ENCODE assay signal across 8 cellular contexts in genomic region chr6:116971959-116972358, GRCh38.
DNase-seq lines count a peak whose midpoint lies in the region; ATAC-seq and TF ChIP-seq lines count a peak whose summit lies in the region.

No MANE protein-coding gene starts in this region.

- no peak overlapping the region for H3K27ac Mint-ChIP-seq in mesothelial cell of epicardium

- H3K27me3 ChIP-seq in mammary epithelial cell (ENCODE audit: insufficient read depth, low read length) = no peaks in the 10 kb centered on the region

- H3K4me1 Mint-ChIP-seq in mesothelial cell of epicardium = peaks cover 11% of the 10 kb centered on the region

- TF ChIP-seq CTCF in mammary epithelial cell (conservative IDR thresholded peaks at IDR 0.05 in 1 of 2, IDR thresholded peaks at IDR 0.05 in 1 of 2; ENCODE audit: extremely low read depth in 1 of 2, insufficient read depth in 1 of 2, low read depth in 1 of 2, low read length in 2 of 2) = peak; percentile 64
- peak; percentile 82 for TF ChIP-seq CTCF in mesothelial cell of epicardium (IDR thresholded peaks at IDR 0.05; ENCODE audit: unreplicated experiment)

- no peaks in the 10 kb centered on the region for H4K20me1 ChIP-seq in mammary epithelial cell (ENCODE audit: insufficient read depth, low read length)

- no peak overlapping the region for H3K9ac ChIP-seq in mammary epithelial cell (ENCODE audit: insufficient read depth, low read length)

- no peaks in the 10 kb centered on the region for H3K36me3 ChIP-seq in mammary epithelial cell (ENCODE audit: insufficient read depth, low read length)

- BruUV-seq in mammary epithelial cell (replicated peaks; lab: Mats Ljungman, UMichigan) = no TSS peak

- in situ Hi-C loops in mammary epithelial cell (cut with MboI; ENCODE audit: low sequenced_read_pairs in 2 of 2) = loop anchor here (10.0 to 25.0 kb wide), 2 partner anchors 340 to 343 kb away; no protein-coding TSS in a partner anchor

- H3K9me3 ChIP-seq in mammary epithelial cell (replicated peaks; ENCODE audit: insufficient read depth, low read length) = no peaks in the 10 kb centered on the region

- ATAC-seq in GM18870 (IDR thresholded peaks at IDR 0.05; ENCODE audit: unreplicated experiment) (peak; percentile 79), HG03280 (IDR thresholded peaks at IDR 0.05; ENCODE audit: unreplicated experiment) (peak; percentile 58)

- DNase-seq in DMS 273 treated with DMSO at 0.1 percent for 48 hours (lab: John Stamatoyannopoulos, UW) = peak; percentile 2
- peak; percentile 34 for DNase-seq in NCI-H446 treated with DMSO at 0.1 percent for 48 hours (lab: John Stamatoyannopoulos, UW)
- DNase-seq in mammary epithelial cell = peak; percentile 30
- DNase-seq in mesothelial cell of epicardium (ENCODE audit: low spot score in 2 of 2, unreplicated experiment in 2 of 2) = no peak
- no peak for DNase-seq in cerebellum (ENCODE audit: low spot score)
- DNase-seq in mucosa of gallbladder (ENCODE audit: low spot score) = no peak

- H3K4me3 Mint-ChIP-seq in mesothelial cell of epicardium = no peak overlapping the region

- dilution Hi-C loops in mammary epithelial cell (cut with HindIII; ENCODE audit: low sequenced_read_pairs) = no loop called here

- no peak overlapping the region for H2AFZ ChIP-seq in mammary epithelial cell (ENCODE audit: low read depth, low read length)

- no peak overlapping the region for H3K27ac ChIP-seq in mammary epithelial cell (ENCODE audit: insufficient read depth, low read depth, low read length)

- no peaks in the 10 kb centered on the region for H3K36me3 Mint-ChIP-seq in mesothelial cell of epicardium

- no peaks in the 10 kb centered on the region for H3K4me1 ChIP-seq in mammary epithelial cell (ENCODE audit: insufficient read depth, low read length)

- CTCF ChIA-PET in mammary epithelial cell (lab: Charles Lee; ENCODE audit: low non-redundant PET) = interaction anchor here (0.5 kb wide), 1 partner anchor 197 kb away, joined by 5 read pairs; no protein-coding TSS in a partner anchor

- H3K79me2 ChIP-seq in mammary epithelial cell (ENCODE audit: insufficient read depth, low read length) = no peaks in the 10 kb centered on the region

- WGBS in mammary epithelial cell (ENCODE audit: low coverage, missing lambda C conversion rate) = 13% methylated on average over 1 of the region's 1 CpG

- intact Hi-C loops in mammary epithelial cell (cut with micrococcal nuclease) = loop anchor here (1.0 to 2.0 kb wide), 2 partner anchors 217 to 345 kb away; no protein-coding TSS in a partner anchor

- H3K4me2 ChIP-seq in mammary epithelial cell (ENCODE audit: insufficient read depth, low read depth, low read length) = no peak overlapping the region

- H3K9me3 Mint-ChIP-seq in mesothelial cell of epicardium = no peaks in the 10 kb centered on the region

- H3K27me3 Mint-ChIP-seq in mesothelial cell of epicardium (ENCODE audit: low read depth) = peaks cover 6% of the 10 kb centered on the region

- no peak overlapping the region for H3K4me3 ChIP-seq in mammary epithelial cell (replicated peaks in 1 of 3; ENCODE audit: insufficient read depth in 1 of 3, low read depth in 2 of 3, low read length in 3 of 3)

Comparison
In these comparisons a context has a peak if more than half of its experiments do, and no peak if none do; other contexts are left out.
1. DNase-seq: peak in DMS 273 treated with DMSO at 0.1 percent for 48 hours (single experiment), NCI-H446 treated with DMSO at 0.1 percent for 48 hours (single experiment) and mammary epithelial cell (single experiment); none in mesothelial cell of epicardium (0 of 2), cerebellum (single experiment) and mucosa of gallbladder (single experiment).